13 cellular contexts compared by ENCODE assay signal in the genomic region with DNA sequence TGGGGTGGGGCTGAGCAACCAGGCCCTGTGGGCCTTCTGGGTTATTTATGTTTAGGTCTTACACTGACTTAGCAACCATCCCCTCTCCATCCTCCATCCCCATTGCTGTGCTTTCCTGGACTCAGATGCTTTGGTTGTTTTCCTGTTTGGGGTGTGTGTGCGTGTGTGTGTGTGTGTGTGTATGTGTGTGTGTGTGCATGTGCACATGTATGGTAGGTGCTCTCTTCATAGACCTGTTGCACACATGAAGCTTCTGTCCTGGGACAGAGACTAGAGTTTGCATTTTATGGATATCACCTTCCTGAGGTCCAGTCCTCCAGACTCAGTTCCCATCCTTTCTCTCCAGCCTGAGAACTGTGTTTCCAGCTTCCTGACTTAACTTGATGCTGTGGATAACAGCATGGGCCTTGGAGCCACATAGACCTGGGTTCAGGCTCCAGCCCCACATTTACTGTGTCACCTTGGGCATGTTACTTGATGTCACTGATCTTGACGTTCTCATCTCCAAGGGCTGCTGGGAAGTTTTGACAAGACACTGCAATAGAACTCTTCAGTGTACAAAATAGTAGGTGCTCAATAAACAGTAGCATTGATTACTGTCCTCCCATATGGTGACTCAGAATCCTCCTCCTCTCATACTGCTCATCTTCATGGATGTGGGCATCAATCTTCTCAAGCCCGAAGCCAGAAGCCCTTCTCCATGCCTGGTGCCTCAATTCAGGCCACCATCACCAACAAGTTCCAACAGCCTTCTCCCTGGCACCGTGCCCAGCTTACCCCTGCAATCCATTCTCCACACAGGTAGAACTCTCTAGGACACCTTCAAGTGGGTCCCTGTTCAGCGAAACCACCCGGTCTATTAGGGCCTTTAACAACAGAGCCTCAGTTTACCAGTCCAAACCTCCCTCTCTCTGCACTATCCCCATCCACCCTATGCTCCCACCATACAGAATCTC.
DNase-seq lines count a peak whose midpoint lies in the region; ATAC-seq and TF ChIP-seq lines count a peak whose summit lies in the region.
"Had no signal": no experiment of that assay in that cellular context is flagged by ENCODE, and none has a peak within 500 bp of the region (broad histone marks: within the 10 kb centered on the region; RNA-seq: fewer than 3 reads in every experiment).

No MANE protein-coding gene starts in this region.

- no peaks in the 10 kb centered on the region for H3K9me3 Mint-ChIP-seq in stimulated activated naive CD8-positive, alpha-beta T cell treated with anti-CD3 and anti-CD28 coated beads, Interleukin-15, Interleukin-2, amounts not matched to agents 100 ng/mL and 50 ng/mL, for 24 hours
- H3K9me3 Mint-ChIP-seq in stimulated activated naive CD8-positive, alpha-beta T cell treated with anti-CD3 and anti-CD28 coated beads, Interleukin-15, amount 100 ng/mL, for 72 hours: no peaks in the 10 kb centered on the region
- no peaks in the 10 kb centered on the region for H3K9me3 Mint-ChIP-seq in activated B cell treated with CpG ODN at 0.5 μM for 24 hours
- H3K9me3 Mint-ChIP-seq in type B pancreatic cell: no peaks in the 10 kb centered on the region

- peak overlapping the region; percentile 94 for H3K27ac Mint-ChIP-seq in stimulated activated naive CD8-positive, alpha-beta T cell treated with anti-CD3 and anti-CD28 coated beads, Interleukin-15, Interleukin-2, amounts not matched to agents 100 ng/mL and 50 ng/mL, for 24 hours
- H3K27ac Mint-ChIP-seq in stimulated activated naive CD8-positive, alpha-beta T cell treated with anti-CD3 and anti-CD28 coated beads, Interleukin-15, amount 100 ng/mL, for 72 hours: peak overlapping the region in 1 of 2 donors; percentile 90
- peak overlapping the region; percentile 74 for H3K27ac Mint-ChIP-seq in activated B cell treated with CpG ODN at 0.5 μM for 24 hours
- no peak overlapping the region for H3K27ac Mint-ChIP-seq in type B pancreatic cell

- intact Hi-C loops in activated B cell treated with CpG ODN at 0.5 μM for 24 hours (cut with micrococcal nuclease): no loop called here
- intact Hi-C loops in transverse colon (cut with DNase I; ENCODE audit: low total_unique reads): no loop called here

- no peak for DNase-seq in stimulated activated naive CD8-positive, alpha-beta T cell treated with anti-CD3 and anti-CD28 coated beads, Interleukin-15, amount 100 ng/mL, for 72 hours
- DNase-seq in activated B cell treated with CpG ODN at 0.5 μM for 24 hours (no peak), epithelial cell of esophagus (ENCODE audit: low read depth) (peak; percentile 64), transverse colon (no peak), type B pancreatic cell (ENCODE audit: extremely low spot score, unreplicated experiment) (no peak), kidney tubule cell (ENCODE audit: low spot score) (no peak)
- DNase-seq: aorta, BE2C, left lung, NCI-H1092 had no signal

- CTCF ChIA-PET in activated B cell treated with CpG ODN at 0.5 μM for 24 hours (lab: Charles Lee): interaction anchor here (0.8 to 1.4 kb wide), 3 partner anchors 61 to 145 kb away, joined by 3 to 7 read pairs (median 5); no protein-coding TSS in a partner anchor

- no peaks in the 10 kb centered on the region for H3K36me3 ChIP-seq in transverse colon
- H3K36me3 ChIP-seq: BE2C, left lung, pancreas had no signal

- H3K4me1 ChIP-seq in transverse colon: peaks cover 5 to 16% (median 9%) of the 10 kb centered on the region in 4 donors
- H3K4me1 ChIP-seq: BE2C had no signal

- H3K27me3 Mint-ChIP-seq in stimulated activated naive CD8-positive, alpha-beta T cell treated with anti-CD3 and anti-CD28 coated beads, Interleukin-15, Interleukin-2, amounts not matched to agents 100 ng/mL and 50 ng/mL, for 24 hours: no peaks in the 10 kb centered on the region
- no peaks in the 10 kb centered on the region for H3K27me3 Mint-ChIP-seq in stimulated activated naive CD8-positive, alpha-beta T cell treated with anti-CD3 and anti-CD28 coated beads, Interleukin-15, amount 100 ng/mL, for 72 hours
- H3K27me3 Mint-ChIP-seq in activated B cell treated with CpG ODN at 0.5 μM for 24 hours (no peaks in the 10 kb centered on the region), type B pancreatic cell (peaks cover 25% of the 10 kb centered on the region)

- H3K4me3 ChIP-seq in epithelial cell of esophagus (ENCODE audit: low read length): no peak overlapping the region
- H3K4me3 ChIP-seq in transverse colon: no peak overlapping the region
- H3K4me3 ChIP-seq: left lung, pancreas had no signal

- POLR2A ChIA-PET in activated B cell treated with CpG ODN at 0.5 μM for 24 hours (lab: Charles Lee): interaction anchor here (0.7 to 3.0 kb wide), 8 partner anchors 9 to 84 kb away, joined by 3 to 34 read pairs (median 3); no protein-coding TSS in a partner anchor

- no peaks in the 10 kb centered on the region for H3K9me3 ChIP-seq in transverse colon
- H3K9me3 ChIP-seq: BE2C, left lung, pancreas had no signal

- TF ChIP-seq EP300 in transverse colon (IDR thresholded peaks at IDR 0.05; ENCODE audit: low read depth): no peak

- in situ Hi-C loops in transverse colon (cut with MboI; ENCODE audit: low pct_ligation_motif_present in 1 of 4, low pct_unique_long_range_greater_than_20kb in 1 of 4, low sequenced_read_pairs in 3 of 4): no loop called here

- TF ChIP-seq POLR2A in transverse colon (IDR thresholded peaks at IDR 0.05): no peak

- H3K27me3 ChIP-seq in transverse colon: peaks cover 10% of the 10 kb centered on the region
- H3K27me3 ChIP-seq: BE2C, pancreas had no signal

- no peak overlapping the region for H3K27ac ChIP-seq in transverse colon

- H3K4me1 Mint-ChIP-seq in stimulated activated naive CD8-positive, alpha-beta T cell treated with anti-CD3 and anti-CD28 coated beads, Interleukin-15, Interleukin-2, amounts not matched to agents 100 ng/mL and 50 ng/mL, for 24 hours (ENCODE audit: low read depth): peaks cover 84% of the 10 kb centered on the region
- peaks cover 85% of the 10 kb centered on the region for H3K4me1 Mint-ChIP-seq in stimulated activated naive CD8-positive, alpha-beta T cell treated with anti-CD3 and anti-CD28 coated beads, Interleukin-15, amount 100 ng/mL, for 72 hours
- H3K4me1 Mint-ChIP-seq in activated B cell treated with CpG ODN at 0.5 μM for 24 hours (peaks cover 70% of the 10 kb centered on the region), type B pancreatic cell (ENCODE audit: unreplicated experiment) (peaks cover 34% of the 10 kb centered on the region)

- peak overlapping the region; percentile 7 for H3K4me3 Mint-ChIP-seq in stimulated activated naive CD8-positive, alpha-beta T cell treated with anti-CD3 and anti-CD28 coated beads, Interleukin-15, Interleukin-2, amounts not matched to agents 100 ng/mL and 50 ng/mL, for 24 hours
- peak overlapping the region in 1 of 2 donors; percentile 45 for H3K4me3 Mint-ChIP-seq in stimulated activated naive CD8-positive, alpha-beta T cell treated with anti-CD3 and anti-CD28 coated beads, Interleukin-15, amount 100 ng/mL, for 72 hours
- H3K4me3 Mint-ChIP-seq in activated B cell treated with CpG ODN at 0.5 μM for 24 hours: no peak overlapping the region
- H3K4me3 Mint-ChIP-seq in type B pancreatic cell: no peak overlapping the region

- WGBS in transverse colon (ENCODE audit: low coverage in 1 of 2), 2 donors: 94 to 95% methylated on average over 4 to 6 of the region's 6 CpGs

- TF ChIP-seq CTCF in activated B cell treated with CpG ODN at 0.5 μM for 24 hours (IDR thresholded peaks at IDR 0.05) (no peak), epithelial cell of esophagus (IDR thresholded peaks at IDR 0.05; ENCODE audit: insufficient read depth, low read depth, low read length, missing control alignments) (no peak), transverse colon (IDR thresholded peaks at IDR 0.05) (no peak), type B pancreatic cell (conservative IDR thresholded peaks at IDR 0.05) (no peak)

- no peak for ATAC-seq in stimulated activated naive CD8-positive, alpha-beta T cell treated with anti-CD3 and anti-CD28 coated beads, Interleukin-15, amount 100 ng/mL, for 72 hours
- ATAC-seq in activated B cell treated with CpG ODN at 0.5 μM for 24 hours (ENCODE audit: low read depth): no peak
- no peak for ATAC-seq in HG02623 (IDR thresholded peaks at IDR 0.05; ENCODE audit: unreplicated experiment)

- H3K36me3 Mint-ChIP-seq in stimulated activated naive CD8-positive, alpha-beta T cell treated with anti-CD3 and anti-CD28 coated beads, Interleukin-15, Interleukin-2, amounts not matched to agents 100 ng/mL and 50 ng/mL, for 24 hours (ENCODE audit: low read depth): no peaks in the 10 kb centered on the region
- H3K36me3 Mint-ChIP-seq in activated B cell treated with CpG ODN at 0.5 μM for 24 hours (ENCODE audit: low read depth) (no peaks in the 10 kb centered on the region), type B pancreatic cell (no peaks in the 10 kb centered on the region)
